Comparison of ENCODE assay signal across 28 cellular contexts in genomic region chr7:43201912-43202311, GRCh38.
DNase-seq lines count a peak whose midpoint lies in the region; ATAC-seq and TF ChIP-seq lines count a peak whose summit lies in the region.
"Had no signal": no experiment of that assay in that cellular context is flagged by ENCODE, and none has a peak within 500 bp of the region (broad histone marks: within the 10 kb centered on the region; RNA-seq: fewer than 3 reads in every experiment).

No MANE protein-coding gene starts in this region.

- WGBS in mesenchymal stem cell, result 100% methylated on average over 1 of the region's 2 CpGs

- no TSS peak for BruUV-seq in PC-3 (replicated peaks; lab: Mats Ljungman, UMichigan)

- POLR2A ChIA-PET in PC-3 (lab: Charles Lee; ENCODE audit: unreplicated experiment), result no interaction called here

- H2BK15ac ChIP-seq in mesenchymal stem cell (ENCODE audit: low read depth, poor library complexity, severe bottlenecking), result no peak overlapping the region

- no peak overlapping the region for H2AK5ac ChIP-seq in mesenchymal stem cell (ENCODE audit: low read length, severe bottlenecking)

- H3K9ac ChIP-seq in PC-3 (ENCODE audit: low read length) (no peak overlapping the region), mesenchymal stem cell (ENCODE audit: low read length) (no peak overlapping the region)
- H3K9ac ChIP-seq: SK-N-SH had no signal

- CTCF ChIA-PET in PC-3 (lab: Charles Lee), result no interaction called here

- H4K20me1 ChIP-seq in PC-3 (ENCODE audit: low read length), result no peaks in the 10 kb centered on the region

- no peak overlapping the region for H3K4ac ChIP-seq in mesenchymal stem cell (ENCODE audit: low read depth in 1 of 2, low read length in 2 of 2)

- TF ChIP-seq CTCF in AG10803 (conservative IDR thresholded peaks at IDR 0.05; ENCODE audit: low read length), result no peak
- no peak for TF ChIP-seq CTCF in PC-3 (conservative IDR thresholded peaks at IDR 0.05; ENCODE audit: low read depth, low read length)
- TF ChIP-seq CTCF in epithelial cell of esophagus (IDR thresholded peaks at IDR 0.05; ENCODE audit: insufficient read depth, low read depth, low read length, missing control alignments), result no peak

- no peak overlapping the region for H3K23ac ChIP-seq in mesenchymal stem cell (ENCODE audit: low read length in 2 of 2)

- ATAC-seq in PC-3, result peak; percentile 15; the same call in 1 of the 2 replicates
- ATAC-seq in HG02798 (IDR thresholded peaks at IDR 0.05; ENCODE audit: poor library complexity, unreplicated experiment), result no peak
- no peak for ATAC-seq in GM19452 (IDR thresholded peaks at IDR 0.05; ENCODE audit: unreplicated experiment)
- ATAC-seq: A549; left lung; Right ventricle myocardium inferior; stimulated activated naive B cell treated with anti-CD40 and anti-IgM and Interleukin-4, amounts not matched to agents 10 μg/mL and 1 μg/mL and 100 μg/mL, for 72 hours had no signal

- H3K27ac ChIP-seq in PC-3 (ENCODE audit: low read length), result no peak overlapping the region
- H3K27ac ChIP-seq in mesenchymal stem cell (ENCODE audit: low read length, poor library complexity, severe bottlenecking), result no peak overlapping the region
- H3K27ac ChIP-seq: A549, esophagus squamous epithelium, left lung, ovary, upper lobe of left lung had no signal

- H2BK12ac ChIP-seq in mesenchymal stem cell (ENCODE audit: low read length in 2 of 2), result no peak overlapping the region

- H2BK5ac ChIP-seq in mesenchymal stem cell (ENCODE audit: low read depth, low read length, poor library complexity, severe bottlenecking), result no peak overlapping the region

- H3K36me3 ChIP-seq in PC-3 (ENCODE audit: low read depth, low read length) (no peaks in the 10 kb centered on the region), mesenchymal stem cell (ENCODE audit: control insufficient read depth in 1 of 2, insufficient read depth in 2 of 2, low read depth in 1 of 2, low read length in 2 of 2) (no peaks in the 10 kb centered on the region)
- H3K36me3 ChIP-seq: esophagus squamous epithelium, left lung, ovary, upper lobe of left lung had no signal

- H3K4me2 ChIP-seq in PC-3 (ENCODE audit: low read length) (no peak overlapping the region), mesenchymal stem cell (ENCODE audit: low read length, poor library complexity, severe bottlenecking) (no peak overlapping the region)
- H3K4me2 ChIP-seq: A549, SK-N-SH had no signal

- H3K18ac ChIP-seq in mesenchymal stem cell (ENCODE audit: low read depth in 1 of 2, low read length in 2 of 2), result no peak overlapping the region

- H3F3A ChIP-seq in PC-3 (ENCODE audit: low read length, unreplicated experiment), result no peaks in the 10 kb centered on the region

- H3K4me1 ChIP-seq in PC-3 (ENCODE audit: insufficient read depth, low read length) (peaks cover 34% of the 10 kb centered on the region), mesenchymal stem cell (ENCODE audit: control insufficient read depth, insufficient read depth, low read depth, low read length) (peaks cover 10% of the 10 kb centered on the region)
- H3K4me1 ChIP-seq: esophagus squamous epithelium, left lung, upper lobe of left lung had no signal

- H2BK120ac ChIP-seq in mesenchymal stem cell (ENCODE audit: low read depth, low read length), result no peak overlapping the region

- no peaks in the 10 kb centered on the region for H3K79me1 ChIP-seq in mesenchymal stem cell (replicated peaks; ENCODE audit: low read length, poor library complexity, severe bottlenecking)

- H3K4me3 ChIP-seq in AG10803 (ENCODE audit: low read length) (no peak overlapping the region), PC-3 (ENCODE audit: low read length) (no peak overlapping the region), epithelial cell of esophagus (ENCODE audit: low read length) (no peak overlapping the region), mesenchymal stem cell (ENCODE audit: insufficient read depth in 1 of 2, low read depth in 1 of 2, low read length in 2 of 2) (no peak overlapping the region)
- H3K4me3 ChIP-seq: A549, esophagus squamous epithelium, left lung, ovary, upper lobe of left lung had no signal

- no peak overlapping the region for H4K8ac ChIP-seq in mesenchymal stem cell (ENCODE audit: low read length)

- no peak overlapping the region for H2AFZ ChIP-seq in PC-3 (ENCODE audit: low read length)
- no peak overlapping the region for H2AFZ ChIP-seq in mesenchymal stem cell (ENCODE audit: low read depth, low read length)

- no peaks in the 10 kb centered on the region for H3K79me2 ChIP-seq in PC-3 (ENCODE audit: low read length)

- H3K27me3 ChIP-seq in PC-3 (ENCODE audit: low read length) (no peaks in the 10 kb centered on the region), mesenchymal stem cell (ENCODE audit: control insufficient read depth in 1 of 2, insufficient read depth in 1 of 2, low read length in 2 of 2) (no peaks in the 10 kb centered on the region)
- H3K27me3 ChIP-seq: ovary, upper lobe of left lung had no signal

- no peak overlapping the region for H4K91ac ChIP-seq in mesenchymal stem cell (ENCODE audit: low read length)

- H3K9me3 ChIP-seq in PC-3 (ENCODE audit: low read length), result no peaks in the 10 kb centered on the region
- no peaks in the 10 kb centered on the region for H3K9me3 ChIP-seq in mesenchymal stem cell (ENCODE audit: control insufficient read depth, low read length)
- H3K9me3 ChIP-seq: A549, esophagus squamous epithelium, left lung, ovary, SK-N-SH, upper lobe of left lung had no signal

- no peaks in the 10 kb centered on the region for H3K9me2 ChIP-seq in PC-3 (replicated peaks; ENCODE audit: low read length)
- H3K9me2 ChIP-seq: SK-N-SH had no signal

- intact Hi-C loops in PC-3 (cut with micrococcal nuclease), result loop anchor here (5.0 kb wide), 2 partner anchors 60 to 260 kb away; no protein-coding TSS in a partner anchor

- H3K14ac ChIP-seq in mesenchymal stem cell (ENCODE audit: low read length in 2 of 2), result no peak overlapping the region

- DNase-seq in AG10803 (ENCODE audit: low read depth) (peak; percentile 11), PC-3 (peak; percentile 51), epithelial cell of esophagus (ENCODE audit: low read depth) (peak; percentile 41), mesenchymal stem cell (peak; percentile 32), cerebellar nuclear complex (lab: John Stamatoyannopoulos, UW) (no peak)
- no peak for DNase-seq in activated CD4-positive, alpha-beta T cell treated with anti-CD3 and anti-CD28 coated beads for 4 hours
- DNase-seq: activated B cell treated with CpG ODN at 0.5 μM for 24 hours; activated effector memory CD4-positive, alpha-beta T cell treated with anti-CD3 and anti-CD28 coated beads, Interleukin-2, amount 50 U/mL, for 16 hours; activated naive CD8-positive, alpha-beta T cell treated with anti-CD3 and anti-CD28 coated beads, Interleukin-2, amount 10 ng/mL, durations not matched to agents 7 days and 5 days; activated T-cell treated with anti-CD3 and anti-CD28 coated beads, Interleukin-2, amount 50 U/mL, for 24 hours; DMS 273 treated with DMSO at 0.1 percent for 48 hours; esophagus squamous epithelium; glutamatergic neuron; islet precursor cell; Karpas-422; left lung; MV-4-11; NCI-H1436 treated with DMSO at 0.1 percent for 48 hours; NCI-H446 treated with DMSO at 0.1 percent for 48 hours; ovary; SK-N-SH; small intestine; stimulated activated naive B cell treated with anti-CD40 and anti-IgM and Interleukin-4, amounts not matched to agents 10 μg/mL and 1 μg/mL and 100 μg/mL, for 72 hours; upper lobe of left lung had no signal

Comparison
In these comparisons a context has a peak if more than half of its experiments do, and no peak if none do; other contexts are left out.
1. DNase-seq: peak in AG10803 (single experiment), PC-3 (single experiment), epithelial cell of esophagus (single experiment) and mesenchymal stem cell (single experiment); none in activated CD4-positive, alpha-beta T cell treated with anti-CD3 and anti-CD28 coated beads for 4 hours (0 of 2) and cerebellar nuclear complex (0 of 2).